18 cellular contexts compared by ENCODE assay signal in the genomic region with DNA sequence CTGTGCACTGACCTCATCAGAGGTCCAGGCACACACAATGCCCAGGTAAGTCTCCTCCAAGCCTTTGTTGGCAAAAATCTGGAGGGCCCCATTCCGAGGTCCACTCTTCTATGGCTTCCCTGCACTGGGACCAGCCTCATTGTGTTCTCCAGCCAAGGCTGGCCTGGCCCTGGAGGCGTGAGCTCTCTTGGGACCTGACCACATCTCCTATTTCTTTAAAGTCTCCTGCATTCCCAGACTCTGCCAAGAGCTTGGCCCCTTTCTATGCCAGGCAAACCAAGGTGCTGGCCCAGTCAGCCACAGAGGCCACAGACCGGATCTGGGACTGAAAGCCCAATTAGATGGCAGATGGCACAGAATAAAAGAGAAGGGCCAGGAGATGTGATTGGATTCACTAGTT.
"Had no signal": no experiment of that assay in that cellular context is flagged by ENCODE, and none has a peak within 500 bp of the region (broad histone marks: within the 10 kb centered on the region; RNA-seq: fewer than 3 reads in every experiment).

No MANE protein-coding gene starts in this region.

- H3K4me3 ChIP-seq: cardiac muscle cell, colonic mucosa, esophagus squamous epithelium, hepatocyte, left lung, mucosa of descending colon, prostate gland, skin epidermis had no signal

- DNase-seq: activated CD4-positive, alpha-beta T cell treated with anti-CD3 and anti-CD28 coated beads, Interleukin-2, amount 50 U/mL, for 48 hours; activated naive CD4-positive, alpha-beta T cell treated with anti-CD3 and anti-CD28 coated beads, Interleukin-2, amount 10 ng/mL, durations not matched to agents 7 days and 5 days; colonic mucosa; effector CD4-positive, alpha-beta T cell; esophagus squamous epithelium; islet precursor cell; left lung; mucosa of descending colon; nucleus accumbens; right cardiac atrium; stimulated activated CD4-positive, alpha-beta T cell treated with anti-CD3 and anti-CD28 coated beads, Interleukin-4, amount 100 ng/mL, for 4 hours; stimulated activated CD8-positive, alpha-beta memory T cell treated with anti-CD3 and anti-CD28 coated beads, Interleukin-4, amount 100 ng/mL, for 48 hours; stimulated activated naive CD8-positive, alpha-beta T cell treated with anti-CD3 and anti-CD28 coated beads, Interleukin-15, Interleukin-2, amounts not matched to agents 100 U/mL and 50 U/mL, for 24 hours had no signal

- H3K9me3 ChIP-seq: colonic mucosa, esophagus squamous epithelium, left lung, mucosa of descending colon, prostate gland had no signal

- H3K27ac Mint-ChIP-seq: activated naive CD4-positive, alpha-beta T cell treated with anti-CD3 and anti-CD28 coated beads, Interleukin-2, amount 10 ng/mL, durations not matched to agents 7 days and 5 days; natural killer cell treated with Interleukin-12 subunit alpha and Interleukin-12 subunit beta and Interleukin-15 and Interleukin-18, amount 100 ng/mL, for 72 hours had no signal

- H3K27ac ChIP-seq: cardiac muscle cell, colonic mucosa, hepatocyte, prostate gland had no signal

- H3K4me2 ChIP-seq: hepatocyte had no signal

- H3K4me3 Mint-ChIP-seq: activated naive CD4-positive, alpha-beta T cell treated with anti-CD3 and anti-CD28 coated beads, Interleukin-2, amount 10 ng/mL, durations not matched to agents 7 days and 5 days; natural killer cell treated with Interleukin-12 subunit alpha and Interleukin-12 subunit beta and Interleukin-15 and Interleukin-18, amount 100 ng/mL, for 72 hours had no signal

- H3K36me3 Mint-ChIP-seq: activated naive CD4-positive, alpha-beta T cell treated with anti-CD3 and anti-CD28 coated beads, Interleukin-2, amount 10 ng/mL, durations not matched to agents 7 days and 5 days; natural killer cell treated with Interleukin-12 subunit alpha and Interleukin-12 subunit beta and Interleukin-15 and Interleukin-18, amount 100 ng/mL, for 72 hours had no signal

- H3K27me3 ChIP-seq: cardiac muscle cell, colonic mucosa, esophagus squamous epithelium, hepatocyte, left lung had no signal

- H3K79me2 ChIP-seq: hepatocyte had no signal

- H3K36me3 ChIP-seq: colonic mucosa, prostate gland had no signal

- H3K4me1 ChIP-seq: colonic mucosa, prostate gland had no signal

- ATAC-seq: left lung; mucosa of descending colon; right cardiac atrium; stimulated activated naive CD8-positive, alpha-beta T cell treated with anti-CD3 and anti-CD28 coated beads, Interleukin-15, Interleukin-2, amounts not matched to agents 100 U/mL and 50 U/mL, for 24 hours had no signal

- H3K9me3 Mint-ChIP-seq: activated naive CD4-positive, alpha-beta T cell treated with anti-CD3 and anti-CD28 coated beads, Interleukin-2, amount 10 ng/mL, durations not matched to agents 7 days and 5 days; natural killer cell treated with Interleukin-12 subunit alpha and Interleukin-12 subunit beta and Interleukin-15 and Interleukin-18, amount 100 ng/mL, for 72 hours had no signal

- H2AFZ ChIP-seq: hepatocyte had no signal
